17 cellular contexts compared by ENCODE assay signal in the genomic region with DNA sequence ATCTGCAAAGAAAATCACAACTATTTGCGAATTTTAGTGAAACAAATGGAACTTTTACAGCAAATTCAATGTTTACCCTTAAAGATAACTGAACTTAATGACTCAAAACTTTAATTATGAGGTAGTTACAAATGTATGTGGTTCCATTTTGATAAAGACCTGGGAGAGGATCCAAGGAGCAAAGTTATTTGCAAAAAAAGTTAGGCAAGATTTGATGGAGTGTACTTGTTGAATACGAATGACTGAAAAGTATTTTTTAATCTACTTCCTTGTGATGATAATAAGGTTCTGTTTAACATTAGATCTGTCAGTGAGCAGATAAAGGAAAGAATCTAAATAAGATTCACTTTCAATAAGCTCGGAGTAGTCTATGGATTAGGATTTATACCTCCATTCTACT.
DNase-seq lines count a peak whose midpoint lies in the region; ATAC-seq, FAIRE-seq and TF ChIP-seq lines count a peak whose summit lies in the region.
"Had no signal": no experiment of that assay in that cellular context is flagged by ENCODE, and none has a peak within 500 bp of the region (broad histone marks: within the 10 kb centered on the region; RNA-seq: fewer than 3 reads in every experiment).

No MANE protein-coding gene starts in this region.

- no peak overlapping the region for H3K4me2 ChIP-seq in fibroblast of lung (ENCODE audit: extremely low read depth, insufficient read depth, low read length)
- H3K4me2 ChIP-seq: GM23338 had no signal

- H3K9me3 ChIP-seq in fibroblast of lung (ENCODE audit: control insufficient read depth, insufficient read depth, low read depth, low read length), result no peaks in the 10 kb centered on the region
- H3K9me3 ChIP-seq: BE2C had no signal

- peak; percentile 24 for DNase-seq in M059J (ENCODE audit: low read depth)
- DNase-seq in fibroblast of lung (ENCODE audit: low read depth in 2 of 2), result peak; percentile 45 to 47
- DNase-seq in stimulated activated naive CD4-positive, alpha-beta T cell (lab: John Stamatoyannopoulos, UW), result no peak
- DNase-seq: BE2C; CD4-positive, alpha-beta memory T cell; DMS79 treated with DMSO at 0.1 percent for 48 hours; EL; H7; IMR-90 had no signal

- no peaks in the 10 kb centered on the region for H3K27me3 ChIP-seq in fibroblast of lung (ENCODE audit: control insufficient read depth, insufficient read depth, low read length)
- H3K27me3 ChIP-seq: BE2C had no signal

- H2AFZ ChIP-seq in fibroblast of lung (ENCODE audit: low read length), result no peak overlapping the region
- H2AFZ ChIP-seq: GM23338 had no signal

- H3K9ac ChIP-seq in fibroblast of lung (ENCODE audit: insufficient read depth, low read length), result no peak overlapping the region

- no peaks in the 10 kb centered on the region for H3K79me2 ChIP-seq in fibroblast of lung (ENCODE audit: control insufficient read depth, insufficient read depth, low read length)

- TF ChIP-seq CTCF in fibroblast of lung (conservative IDR thresholded peaks at IDR 0.05 in 1 of 2, IDR thresholded peaks at IDR 0.05 in 1 of 2; ENCODE audit: low read depth in 1 of 2, low read length in 2 of 2), result no peak

- no peaks in the 10 kb centered on the region for H4K20me1 ChIP-seq in fibroblast of lung (ENCODE audit: control insufficient read depth, extremely low read depth, insufficient read depth, low read length)

- peak; percentile 83 for FAIRE-seq in islet of Langerhans (lab: Jason Lieb, UNC)
- FAIRE-seq: A204.1, GM12891 had no signal

- H3K4me1 ChIP-seq in fibroblast of lung (ENCODE audit: control insufficient read depth, extremely low read depth, insufficient read depth, low read length), result no peaks in the 10 kb centered on the region
- H3K4me1 ChIP-seq: BE2C had no signal

- H3K27ac ChIP-seq in fibroblast of lung (ENCODE audit: insufficient read depth, low read length), result no peak overlapping the region
- H3K27ac ChIP-seq: C4-2B had no signal

- no peak overlapping the region for H3K4me3 ChIP-seq in fibroblast of lung (replicated peaks in 1 of 4; ENCODE audit: control extremely low read depth in 1 of 4, insufficient read depth in 1 of 4, low read depth in 3 of 4, low read length in 4 of 4)
- H3K4me3 ChIP-seq: GM23338 had no signal

- H3K36me3 ChIP-seq in fibroblast of lung (ENCODE audit: control insufficient read depth, insufficient read depth, low read length), result no peaks in the 10 kb centered on the region
- H3K36me3 ChIP-seq: BE2C had no signal

- ATAC-seq in HG03039 (IDR thresholded peaks at IDR 0.05; ENCODE audit: unreplicated experiment) (no peak), GM21360 (IDR thresholded peaks at IDR 0.05; ENCODE audit: unreplicated experiment) (no peak), HG03354 (IDR thresholded peaks at IDR 0.05; ENCODE audit: poor library complexity, severe bottlenecking, unreplicated experiment) (no peak)
- ATAC-seq: GM23338 had no signal

Comparison
In these comparisons a context has a peak if more than half of its experiments do, and no peak if none do; other contexts are left out.
1. DNase-seq: peak in M059J (single experiment) and fibroblast of lung (2 of 2); none in stimulated activated naive CD4-positive, alpha-beta T cell (0 of 6).